13 cellular contexts compared by ENCODE assay signal in the genomic region with DNA sequence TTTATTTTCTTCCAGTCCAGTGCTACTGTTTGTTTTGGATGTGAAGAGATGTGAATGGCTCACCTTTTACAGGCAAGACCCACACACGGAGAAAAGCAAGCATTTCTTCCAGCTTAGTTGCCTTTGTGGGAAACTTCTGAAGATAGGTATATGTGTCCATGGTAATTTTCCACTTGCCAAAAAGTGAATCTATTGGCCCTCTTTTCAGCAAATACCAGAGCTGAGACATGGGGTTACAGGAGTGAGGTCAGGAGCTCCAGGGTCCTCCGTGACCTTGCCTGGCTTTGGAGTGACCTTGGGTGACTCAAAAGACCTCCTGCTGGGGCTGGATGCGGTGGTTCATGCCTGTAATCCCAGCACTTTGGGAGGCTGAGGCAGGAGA.
DNase-seq lines count a peak whose midpoint lies in the region; ATAC-seq and FAIRE-seq lines count a peak whose summit lies in the region.
"Had no signal": no experiment of that assay in that cellular context is flagged by ENCODE, and none has a peak within 500 bp of the region (broad histone marks: within the 10 kb centered on the region; RNA-seq: fewer than 3 reads in every experiment).

No MANE protein-coding gene starts in this region.

- FAIRE-seq in frontal cortex (lab: Jason Lieb, UNC): no peak

- no peak overlapping the region for H3K27ac ChIP-seq in aorta (ENCODE audit: low read depth in 1 of 2, low read length in 2 of 2)

- 89 to 91% methylated on average over 3 of the region's 3 CpGs for WGBS in aorta, 2 donors

- H3K4me1 Mint-ChIP-seq in stimulated activated naive CD8-positive, alpha-beta T cell treated with anti-CD3 and anti-CD28 coated beads, Interleukin-15, Interleukin-2, amounts not matched to agents 100 ng/mL and 50 ng/mL, for 24 hours (ENCODE audit: low read depth): peaks cover 43% of the 10 kb centered on the region
- H3K4me1 Mint-ChIP-seq in T-cell (peaks cover 29 to 37% (median 32%) of the 10 kb centered on the region in 3 donors), memory B cell (peaks cover 37% of the 10 kb centered on the region)

- no peak for ATAC-seq in stimulated activated naive CD8-positive, alpha-beta T cell treated with anti-CD3 and anti-CD28 coated beads, Interleukin-15, Interleukin-2, amounts not matched to agents 100 U/mL and 50 U/mL, for 24 hours
- ATAC-seq in T-cell (replicated peaks in 1 of 4): no peak
- ATAC-seq in memory B cell (ENCODE audit: low read depth): no peak
- no peak for ATAC-seq in aorta (ENCODE audit: low FRiP score)

- H3K36me3 Mint-ChIP-seq in stimulated activated naive CD8-positive, alpha-beta T cell treated with anti-CD3 and anti-CD28 coated beads, Interleukin-15, Interleukin-2, amounts not matched to agents 100 ng/mL and 50 ng/mL, for 24 hours (ENCODE audit: low read depth): no peaks in the 10 kb centered on the region
- H3K36me3 Mint-ChIP-seq in T-cell: no peaks in the 10 kb centered on the region
- H3K36me3 Mint-ChIP-seq in memory B cell: peaks cover 2% of the 10 kb centered on the region

- no peaks in the 10 kb centered on the region for H3K27me3 Mint-ChIP-seq in stimulated activated naive CD8-positive, alpha-beta T cell treated with anti-CD3 and anti-CD28 coated beads, Interleukin-15, Interleukin-2, amounts not matched to agents 100 ng/mL and 50 ng/mL, for 24 hours
- H3K27me3 Mint-ChIP-seq in T-cell (peaks cover 0 to 1% of the 10 kb centered on the region in 2 donors), memory B cell (no peaks in the 10 kb centered on the region)
- H3K27me3 Mint-ChIP-seq: brain had no signal

- POLR2A ChIA-PET in T-cell (lab: Charles Lee): no interaction called here

- CTCF ChIA-PET in T-cell (lab: Charles Lee): interaction anchor here in 1 of 2 donors (0.8 kb wide), 1 partner anchor 17 kb away, joined by 3 read pairs; no protein-coding TSS in a partner anchor

- H3K4me1 ChIP-seq in aorta (ENCODE audit: control insufficient read depth in 1 of 2, insufficient read depth in 2 of 2, low read length in 2 of 2): no peaks in the 10 kb centered on the region

- H3K4me3 Mint-ChIP-seq in stimulated activated naive CD8-positive, alpha-beta T cell treated with anti-CD3 and anti-CD28 coated beads, Interleukin-15, Interleukin-2, amounts not matched to agents 100 ng/mL and 50 ng/mL, for 24 hours: peak overlapping the region; percentile 57
- peak overlapping the region; percentile 63 to 70 (median 69) for H3K4me3 Mint-ChIP-seq in T-cell
- peak overlapping the region; percentile 82 for H3K4me3 Mint-ChIP-seq in memory B cell
- H3K4me3 Mint-ChIP-seq: brain had no signal

- no peaks in the 10 kb centered on the region for H3K27me3 ChIP-seq in aorta (ENCODE audit: control insufficient read depth in 1 of 2, insufficient read depth in 2 of 2, low read length in 1 of 2)
- H3K27me3 ChIP-seq: left lung had no signal

- no peaks in the 10 kb centered on the region for H3K9me3 ChIP-seq in aorta (ENCODE audit: control insufficient read depth, low read length)
- H3K9me3 ChIP-seq: left lung had no signal

- peaks cover 0 to 1% of the 10 kb centered on the region in 2 donors for H3K36me3 ChIP-seq in aorta (ENCODE audit: control insufficient read depth in 1 of 2, insufficient read depth in 2 of 2, low read length in 1 of 2)
- H3K36me3 ChIP-seq: left lung had no signal

- H3K27ac Mint-ChIP-seq in stimulated activated naive CD8-positive, alpha-beta T cell treated with anti-CD3 and anti-CD28 coated beads, Interleukin-15, Interleukin-2, amounts not matched to agents 100 ng/mL and 50 ng/mL, for 24 hours: peak overlapping the region; percentile 79
- H3K27ac Mint-ChIP-seq in T-cell (peak overlapping the region; percentile 15 to 84), memory B cell (peak overlapping the region; percentile 89)

- peaks cover under 1% of the 10 kb centered on the region for H3K9me3 Mint-ChIP-seq in stimulated activated naive CD8-positive, alpha-beta T cell treated with anti-CD3 and anti-CD28 coated beads, Interleukin-15, Interleukin-2, amounts not matched to agents 100 ng/mL and 50 ng/mL, for 24 hours
- H3K9me3 Mint-ChIP-seq in T-cell (no peaks in the 10 kb centered on the region), memory B cell (no peaks in the 10 kb centered on the region)

- H3K4me3 ChIP-seq in aorta (ENCODE audit: low read length in 2 of 2): no peak overlapping the region
- H3K4me3 ChIP-seq: left lung had no signal

- DNase-seq in stimulated activated naive CD8-positive, alpha-beta T cell treated with anti-CD3 and anti-CD28 coated beads, Interleukin-15, Interleukin-2, amounts not matched to agents 100 U/mL and 50 U/mL, for 24 hours: no peak
- DNase-seq in T-cell (no peak), memory B cell (ENCODE audit: low spot score in 2 of 2) (no peak), NCI-H526 treated with DMSO at 0.1 percent for 48 hours (lab: John Stamatoyannopoulos, UW) (no peak), frontal cortex (ENCODE audit: low spot score in 2 of 2) (no peak), aorta (no peak), superior temporal gyrus (ENCODE audit: extremely low spot score) (no peak)
- DNase-seq: GDM1, hippocampal formation, OCI-M1 had no signal

- intact Hi-C loops in aorta (cut with DNase I): no loop called here
